ENCODE assay signal across 9 cellular contexts in the genomic region with DNA sequence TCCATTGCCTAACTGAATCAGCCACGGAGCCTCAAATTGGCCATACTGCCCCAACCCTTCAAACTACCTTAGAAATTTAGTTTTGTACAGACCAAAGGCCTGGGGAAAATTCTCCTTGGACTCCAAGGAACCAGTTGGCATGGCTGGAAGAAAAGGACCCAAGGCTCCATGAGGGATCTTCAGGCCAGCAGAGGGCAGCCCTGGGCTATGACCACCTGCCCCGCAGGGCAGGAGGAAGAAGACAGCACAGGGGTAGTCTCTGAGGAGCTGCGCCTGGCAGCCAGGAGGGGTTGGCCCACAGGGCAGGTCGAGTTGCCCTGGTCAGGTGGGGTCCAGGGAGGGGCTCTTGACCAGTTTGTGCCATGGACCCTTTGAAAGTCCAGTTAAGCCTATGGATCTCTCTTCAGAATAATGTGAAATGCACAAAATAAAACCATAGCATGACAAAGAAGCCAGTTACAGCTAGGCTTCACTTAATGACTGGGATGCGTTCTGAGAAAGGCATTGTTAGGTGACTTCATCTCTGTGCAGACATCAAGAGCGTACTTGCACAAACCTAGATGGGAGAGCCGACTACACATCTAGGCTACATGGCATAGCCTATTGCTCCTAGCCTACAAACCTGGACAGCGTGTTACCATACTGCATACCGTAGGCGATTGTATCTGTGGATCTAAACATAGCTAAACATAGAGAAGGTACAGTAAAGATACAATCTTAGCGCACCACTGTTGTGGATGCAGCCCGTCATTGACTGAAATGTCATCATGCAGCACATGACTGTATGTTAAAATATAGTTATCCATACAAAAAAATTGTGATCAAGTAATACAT. TPM values are rescaled to one million over a fixed set of nuclear protein-coding genes. Genes with fewer than 3 reads are reported as not detected.
DNase-seq lines count a peak whose midpoint lies in the region; ATAC-seq, FAIRE-seq and TF ChIP-seq lines count a peak whose summit lies in the region.
"Had no signal": no experiment of that assay in that cellular context is flagged by ENCODE, and none has a peak within 500 bp of the region (broad histone marks: within the 10 kb centered on the region; RNA-seq: fewer than 3 reads in every experiment).

No MANE protein-coding gene starts in this region.

- WGBS in pancreas, 2 donors, result 57 to 62% methylated on average over 12 of the region's 12 CpGs

- H3K27me3 ChIP-seq in pancreas, result no peaks in the 10 kb centered on the region

- intact Hi-C loops in pancreas (cut with DNase I), result loop anchor here in 1 of 3 donors (10.0 kb wide), 1 partner anchor 139 kb away; no protein-coding TSS in a partner anchor

- no peak for FAIRE-seq in pancreas (lab: Jason Lieb, UNC)
- FAIRE-seq: endometrium had no signal

- ATAC-seq in pancreas (peak; percentile 94 to 100 (median 98)), HG03469 (IDR thresholded peaks at IDR 0.05; ENCODE audit: unreplicated experiment) (no peak)

- H3K4me3 ChIP-seq in foreskin fibroblast (ENCODE audit: low read depth in 1 of 2, low read length in 2 of 2) (no peak overlapping the region), pancreas (no peak overlapping the region)

- DNase-seq in ACHN (peak; percentile 74), NCI-H345 treated with DMSO at 0.1 percent for 48 hours (lab: John Stamatoyannopoulos, UW; ENCODE audit: unreplicated experiment) (peak; percentile 21), foreskin fibroblast (peak; percentile 30 to 76), pancreas (peak; percentile 62 to 85 (median 78)), NCI-H2227 treated with DMSO at 0.1 percent for 48 hours (lab: John Stamatoyannopoulos, UW) (no peak)
- peak; percentile 67 for DNase-seq in activated CD8-positive, alpha-beta memory T cell treated with anti-CD3 and anti-CD28 coated beads, Interleukin-2, amount 50 U/mL, for 48 hours

- TF ChIP-seq CTCF in GM12874 (IDR thresholded peaks at IDR 0.05; ENCODE audit: insufficient read depth, low read depth, low read length) (peak; percentile 47), foreskin fibroblast (IDR thresholded peaks at IDR 0.05; ENCODE audit: low read depth, low read length) (peak; percentile 82), pancreas (IDR thresholded peaks at IDR 0.05) (peak; percentile 44 to 57 (median 50))

- H3K36me3 ChIP-seq in pancreas, result no peaks in the 10 kb centered on the region

- in situ Hi-C loops in ACHN (cut with HindIII; ENCODE audit: low pct_ligation_motif_present, low pct_unique_long_range_greater_than_20kb, low sequenced_read_pairs), result no loop called here

- H3K9me3 ChIP-seq in pancreas, result no peaks in the 10 kb centered on the region

- H3K4me1 ChIP-seq in pancreas, result no peaks in the 10 kb centered on the region

- H3K27ac ChIP-seq in pancreas, result no peak overlapping the region

RNA-seq across cellular contexts. Expression of gene CACNA1S, which starts 26.1 kb away (rescaled TPM):
- total RNA-seq in pancreas, result not detected
- under 1 TPM in 1 of 2 donors, not detected in 1; under 0.01 TPM for polyA plus RNA-seq in pancreas

RNA-seq across cellular contexts. Expression of gene ASCL5, which starts 40.9 kb away (rescaled TPM):
- 1 to 10 TPM in 5 of 6 donors, under 1 TPM in 1; 0.61 to 1.6 (median 1.4) TPM for total RNA-seq in pancreas
- under 1 TPM; 0.16 to 0.72 TPM for polyA plus RNA-seq in pancreas
